ENCODE assay signal across 31 cellular contexts in the genomic region with DNA sequence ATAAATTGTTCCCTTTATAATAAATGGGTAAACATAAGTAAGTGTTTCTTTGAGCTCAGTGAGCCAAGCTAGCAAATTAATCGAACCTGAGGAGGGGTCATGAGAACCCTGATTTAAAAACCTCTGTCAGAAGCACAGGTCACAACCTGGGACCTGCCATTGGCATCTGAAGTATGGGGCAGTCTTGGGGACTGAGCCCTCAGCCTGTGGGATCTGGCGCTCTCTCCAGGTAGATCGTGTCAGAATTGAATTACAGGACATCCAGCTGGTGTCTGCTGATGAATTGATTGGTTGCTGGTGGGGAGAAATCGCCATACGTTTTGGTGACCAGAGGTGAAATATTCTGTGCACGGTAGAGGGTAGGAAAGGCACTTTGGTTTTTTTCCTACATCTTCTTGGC.
"Had no signal": no experiment of that assay in that cellular context is flagged by ENCODE, and none has a peak within 500 bp of the region (broad histone marks: within the 10 kb centered on the region; RNA-seq: fewer than 3 reads in every experiment).

No MANE protein-coding gene starts in this region.

- H3K4me3 Mint-ChIP-seq: activated naive CD4-positive, alpha-beta T cell treated with anti-CD3 and anti-CD28 coated beads, Interleukin-2, amount 10 ng/mL, durations not matched to agents 7 days and 5 days; activated naive CD8-positive, alpha-beta T cell treated with anti-CD3 and anti-CD28 coated beads, Interleukin-2, amount 10 ng/mL, durations not matched to agents 7 days and 5 days; effector memory CD8-positive, alpha-beta T cell; mesothelial cell of epicardium; naive thymus-derived CD4-positive, alpha-beta T cell; neural crest cell; stimulated activated memory B cell treated with anti-CD40 and anti-IgM and Interleukin-4, amounts not matched to agents 10 μg/mL and 1 μg/mL and 100 μg/mL, for 72 hours; stimulated activated naive CD8-positive, alpha-beta T cell treated with anti-CD3 and anti-CD28 coated beads, Interleukin-15, amount 100 ng/mL, for 72 hours had no signal

- H3K9me3 Mint-ChIP-seq: activated naive CD8-positive, alpha-beta T cell treated with anti-CD3 and anti-CD28 coated beads, Interleukin-2, amount 10 ng/mL, durations not matched to agents 7 days and 5 days; effector memory CD8-positive, alpha-beta T cell; naive thymus-derived CD4-positive, alpha-beta T cell; neural crest cell; stimulated activated memory B cell treated with anti-CD40 and anti-IgM and Interleukin-4, amounts not matched to agents 10 μg/mL and 1 μg/mL and 100 μg/mL, for 72 hours; stimulated activated naive CD8-positive, alpha-beta T cell treated with anti-CD3 and anti-CD28 coated beads, Interleukin-15, amount 100 ng/mL, for 72 hours had no signal

- DNase-seq: activated CD4-positive, alpha-beta T cell treated with anti-CD3 and anti-CD28 coated beads for 48 hours; activated CD4-positive, alpha-beta T cell treated with anti-CD3 and anti-CD28 coated beads, Interleukin-2, amount 50 U/mL, for 48 hours; activated CD8-positive, alpha-beta memory T cell treated with anti-CD3 and anti-CD28 coated beads for 24 hours; activated effector memory CD4-positive, alpha-beta T cell treated with Interleukin-2 at 50 U/mL for 16 hours; activated naive CD4-positive, alpha-beta T cell treated with anti-CD3 and anti-CD28 coated beads, Interleukin-2, amount 10 ng/mL, durations not matched to agents 7 days and 5 days; activated naive CD8-positive, alpha-beta T cell treated with anti-CD3 and anti-CD28 coated beads, Interleukin-2, amount 10 ng/mL, durations not matched to agents 7 days and 5 days; brain microvascular endothelial cell; effector memory CD8-positive, alpha-beta T cell; kidney; left colon; mammary epithelial cell; naive thymus-derived CD4-positive, alpha-beta T cell; pancreas; psoas muscle; stimulated activated CD4-positive, alpha-beta T cell treated with anti-CD3 and anti-CD28 coated beads, Interleukin-1b, Interleukin-23, amount 100 ng/mL, for 48 hours; stimulated activated CD4-positive, alpha-beta T cell treated with anti-CD3 and anti-CD28 coated beads, Interleukin-4, amount 100 ng/mL, for 4 hours; stimulated activated CD8-positive, alpha-beta memory T cell treated with anti-CD3 and anti-CD28 coated beads, Interleukin-4, amount 100 ng/mL, for 48 hours; stimulated activated naive CD8-positive, alpha-beta T cell treated with anti-CD3 and anti-CD28 coated beads, Interleukin-15, amount 100 ng/mL, for 72 hours; substantia nigra; T-helper 9 cell; upper lobe of left lung had no signal

- H3K27ac ChIP-seq: brain microvascular endothelial cell, coronary artery, gastroesophageal sphincter, hepatocyte, pancreas, psoas muscle, upper lobe of left lung, vagina, VCaP had no signal

- H3K36me3 ChIP-seq: brain microvascular endothelial cell, gastroesophageal sphincter, pancreas, upper lobe of left lung, vagina had no signal

- ATAC-seq: activated CD4-positive, CD25-positive, alpha-beta regulatory T cell treated with anti-CD3 and anti-CD28 coated beads, Interleukin-2, amount 50 U/mL, for 24 hours; effector memory CD8-positive, alpha-beta T cell; gastroesophageal sphincter; left colon; naive thymus-derived CD4-positive, alpha-beta T cell; pancreas; psoas muscle; stimulated activated memory B cell treated with anti-CD40 and anti-IgM and Interleukin-4, amounts not matched to agents 10 μg/mL and 1 μg/mL and 100 μg/mL, for 72 hours; stimulated activated naive CD8-positive, alpha-beta T cell treated with anti-CD3 and anti-CD28 coated beads, Interleukin-15, amount 100 ng/mL, for 72 hours had no signal

- H3K27me3 ChIP-seq: brain microvascular endothelial cell, gastroesophageal sphincter, hepatocyte, pancreas, upper lobe of left lung, vagina had no signal

- H3K4me2 ChIP-seq: hepatocyte, smooth muscle cell had no signal

- H3K27me3 Mint-ChIP-seq: activated naive CD4-positive, alpha-beta T cell treated with anti-CD3 and anti-CD28 coated beads, Interleukin-2, amount 10 ng/mL, durations not matched to agents 7 days and 5 days; activated naive CD8-positive, alpha-beta T cell treated with anti-CD3 and anti-CD28 coated beads, Interleukin-2, amount 10 ng/mL, durations not matched to agents 7 days and 5 days; effector memory CD8-positive, alpha-beta T cell; stimulated activated memory B cell treated with anti-CD40 and anti-IgM and Interleukin-4, amounts not matched to agents 10 μg/mL and 1 μg/mL and 100 μg/mL, for 72 hours; stimulated activated naive CD8-positive, alpha-beta T cell treated with anti-CD3 and anti-CD28 coated beads, Interleukin-15, amount 100 ng/mL, for 72 hours had no signal

- H3K9me3 ChIP-seq: gastroesophageal sphincter, pancreas, psoas muscle, upper lobe of left lung, vagina had no signal

- H3K27ac Mint-ChIP-seq: activated naive CD4-positive, alpha-beta T cell treated with anti-CD3 and anti-CD28 coated beads, Interleukin-2, amount 10 ng/mL, durations not matched to agents 7 days and 5 days; activated naive CD8-positive, alpha-beta T cell treated with anti-CD3 and anti-CD28 coated beads, Interleukin-2, amount 10 ng/mL, durations not matched to agents 7 days and 5 days; mesothelial cell of epicardium; naive thymus-derived CD4-positive, alpha-beta T cell; stimulated activated memory B cell treated with anti-CD40 and anti-IgM and Interleukin-4, amounts not matched to agents 10 μg/mL and 1 μg/mL and 100 μg/mL, for 72 hours; stimulated activated naive CD8-positive, alpha-beta T cell treated with anti-CD3 and anti-CD28 coated beads, Interleukin-15, amount 100 ng/mL, for 72 hours had no signal

- H2AFZ ChIP-seq: hepatocyte had no signal

- H3K4me3 ChIP-seq: coronary artery, gastroesophageal sphincter, hepatocyte, pancreas, psoas muscle, smooth muscle cell, upper lobe of left lung, vagina had no signal
